In genomic region chr7:17411922-17412321, GRCh38 we compare ENCODE assay signal across 23 cellular contexts.
A peak's percentile ranks its signal among the peaks of the same experiment; 100 is the strongest.
DNase-seq lines count a peak whose midpoint lies in the region; ATAC-seq and TF ChIP-seq lines count a peak whose summit lies in the region.
"Had no signal": no experiment of that assay in that cellular context is flagged by ENCODE, and none has a peak within 500 bp of the region (broad histone marks: within the 10 kb centered on the region; RNA-seq: fewer than 3 reads in every experiment).

No MANE protein-coding gene starts in this region.

- peak overlapping the region; percentile 51; the same call in 1 of the 2 replicates for H2AFZ ChIP-seq in KMS-11 (ENCODE audit: low read depth)
- H2AFZ ChIP-seq: hepatocyte had no signal

- no peaks in the 10 kb centered on the region for H3K36me3 Mint-ChIP-seq in activated CD4-positive, alpha-beta T cell treated with anti-CD3 and anti-CD28 coated beads, Interleukin-2, amount 10 ng/mL, durations not matched to agents 7 days and 5 days (ENCODE audit: low read depth)
- H3K36me3 Mint-ChIP-seq: activated naive CD8-positive, alpha-beta T cell treated with anti-CD3 and anti-CD28 coated beads for 36 hours had no signal

- H3K27me3 ChIP-seq in KMS-11 (ENCODE audit: insufficient read depth, low read depth): no peaks in the 10 kb centered on the region
- H3K27me3 ChIP-seq: breast epithelium, hepatocyte, ovary had no signal

- peaks cover 54% of the 10 kb centered on the region for H3K4me1 ChIP-seq in KMS-11 (ENCODE audit: low read depth, poor library complexity, severe bottlenecking)

- H3K9ac ChIP-seq in KMS-11: no peak overlapping the region

- DNase-seq in activated CD4-positive, alpha-beta T cell treated with anti-CD3 and anti-CD28 coated beads, Interleukin-2, amount 10 ng/mL, durations not matched to agents 7 days and 5 days: no peak
- DNase-seq in NCI-H1436 (lab: John Stamatoyannopoulos, UW) (no peak), nucleus accumbens (lab: John Stamatoyannopoulos, UW) (no peak)
- no peak for DNase-seq in stimulated activated CD4-positive, alpha-beta T cell treated with anti-CD3 and anti-CD28 coated beads, Interleukin-12 subunit alpha, Interleukin-12 subunit beta, amount 100 ng/mL, for 4 hours
- DNase-seq: activated CD4-positive, alpha-beta T cell treated with anti-CD3 and anti-CD28 coated beads for 48 hours; activated naive CD8-positive, alpha-beta T cell treated with anti-CD3 and anti-CD28 coated beads for 36 hours; activated T-cell treated with anti-CD3 and anti-CD28 coated beads, Interleukin-2, amount 50 U/mL, for 4 hours; Calu3; effector CD4-positive, alpha-beta T cell; GF-D8; mucosa of descending colon; NCI-H1092 treated with DMSO at 0.1 percent for 48 hours; NCI-H226; ovary; SHP77; trophoblast cell had no signal

- no peaks in the 10 kb centered on the region for H3K9me3 Mint-ChIP-seq in activated CD4-positive, alpha-beta T cell treated with anti-CD3 and anti-CD28 coated beads, Interleukin-2, amount 10 ng/mL, durations not matched to agents 7 days and 5 days
- H3K9me3 Mint-ChIP-seq: activated naive CD8-positive, alpha-beta T cell treated with anti-CD3 and anti-CD28 coated beads for 36 hours; activated T-cell treated with anti-CD3 and anti-CD28 coated beads, Interleukin-2, amount 50 U/mL, for 4 hours had no signal

- H3K4me3 ChIP-seq in KMS-11 (IDR thresholded peaks at IDR 0.05; ENCODE audit: insufficient read depth, low read depth, low read length): no peak overlapping the region
- H3K4me3 ChIP-seq: breast epithelium, hepatocyte, K562, mucosa of descending colon, ovary had no signal

- TF ChIP-seq CTCF in KMS-11 (conservative IDR thresholded peaks at IDR 0.05; ENCODE audit: low read depth, low read length): no peak

- ATAC-seq in GM18909 (IDR thresholded peaks at IDR 0.05; ENCODE audit: poor library complexity, unreplicated experiment) (peak; percentile 92), GM21528 (IDR thresholded peaks at IDR 0.05; ENCODE audit: low FRiP score, unreplicated experiment) (peak; percentile 72), HG03066 (IDR thresholded peaks at IDR 0.05; ENCODE audit: low read depth, unreplicated experiment) (peak; percentile 95)
- ATAC-seq: activated T-cell treated with anti-CD3 and anti-CD28 coated beads, Interleukin-2, amount 50 U/mL, for 4 hours; K562; mucosa of descending colon had no signal

- no peaks in the 10 kb centered on the region for H3K36me3 ChIP-seq in KMS-11 (ENCODE audit: insufficient read depth)
- H3K36me3 ChIP-seq: breast epithelium, ovary had no signal

- no peaks in the 10 kb centered on the region for H3K4me1 Mint-ChIP-seq in activated CD4-positive, alpha-beta T cell treated with anti-CD3 and anti-CD28 coated beads, Interleukin-2, amount 10 ng/mL, durations not matched to agents 7 days and 5 days
- H3K4me1 Mint-ChIP-seq: activated naive CD8-positive, alpha-beta T cell treated with anti-CD3 and anti-CD28 coated beads for 36 hours had no signal

- H4K20me1 ChIP-seq in KMS-11 (ENCODE audit: insufficient read depth): no peaks in the 10 kb centered on the region

- H3K4me2 ChIP-seq in KMS-11: peak overlapping the region; percentile 83
- H3K4me2 ChIP-seq: hepatocyte had no signal

- CTCF ChIA-PET in activated CD4-positive, alpha-beta T cell treated with anti-CD3 and anti-CD28 coated beads, Interleukin-2, amount 10 ng/mL, durations not matched to agents 7 days and 5 days (lab: Charles Lee): no interaction called here

- peaks cover 2% of the 10 kb centered on the region for H3K27me3 Mint-ChIP-seq in activated CD4-positive, alpha-beta T cell treated with anti-CD3 and anti-CD28 coated beads, Interleukin-2, amount 10 ng/mL, durations not matched to agents 7 days and 5 days
- H3K27me3 Mint-ChIP-seq: activated naive CD8-positive, alpha-beta T cell treated with anti-CD3 and anti-CD28 coated beads for 36 hours had no signal

- POLR2A ChIA-PET in activated CD4-positive, alpha-beta T cell treated with anti-CD3 and anti-CD28 coated beads, Interleukin-2, amount 10 ng/mL, durations not matched to agents 7 days and 5 days (lab: Charles Lee): no interaction called here

- H3K79me2 ChIP-seq in KMS-11 (ENCODE audit: insufficient read depth, low read depth): no peaks in the 10 kb centered on the region
- H3K79me2 ChIP-seq: hepatocyte had no signal

- no peak overlapping the region for H3K27ac Mint-ChIP-seq in activated CD4-positive, alpha-beta T cell treated with anti-CD3 and anti-CD28 coated beads, Interleukin-2, amount 10 ng/mL, durations not matched to agents 7 days and 5 days
- H3K27ac Mint-ChIP-seq: activated naive CD8-positive, alpha-beta T cell treated with anti-CD3 and anti-CD28 coated beads for 36 hours had no signal

- H3K4me3 Mint-ChIP-seq in activated CD4-positive, alpha-beta T cell treated with anti-CD3 and anti-CD28 coated beads, Interleukin-2, amount 10 ng/mL, durations not matched to agents 7 days and 5 days: no peak overlapping the region
- H3K4me3 Mint-ChIP-seq: activated naive CD8-positive, alpha-beta T cell treated with anti-CD3 and anti-CD28 coated beads for 36 hours; activated T-cell treated with anti-CD3 and anti-CD28 coated beads, Interleukin-2, amount 50 U/mL, for 4 hours had no signal

- peak overlapping the region; percentile 44; the same call in 1 of the 2 replicates for H3K27ac ChIP-seq in KMS-11
- H3K27ac ChIP-seq: breast epithelium, hepatocyte, ovary had no signal
